9 cellular contexts compared by ENCODE assay signal in genomic region chr16:87854907-87855683, GRCh38. TPM values are rescaled to one million over a fixed set of nuclear protein-coding genes. Genes with fewer than 3 reads are reported as not detected.
A peak's percentile ranks its signal among the peaks of the same experiment; 100 is the strongest.
DNase-seq lines count a peak whose midpoint lies in the region; ATAC-seq, FAIRE-seq and TF ChIP-seq lines count a peak whose summit lies in the region.
"Had no signal": no experiment of that assay in that cellular context is flagged by ENCODE, and none has a peak within 500 bp of the region (broad histone marks: within the 10 kb centered on the region; RNA-seq: fewer than 3 reads in every experiment).

No MANE protein-coding gene starts in this region.

- intact Hi-C loops in CD14-positive monocyte (cut with micrococcal nuclease) (loop anchor here (5.0 to 10.0 kb wide), 3 partner anchors 52 to 150 kb away; no protein-coding TSS in a partner anchor), OCI-LY7 (cut with micrococcal nuclease; ENCODE audit: unreplicated experiment) (no loop called here), pancreas (cut with DNase I) (no loop called here)
- intact Hi-C loops in dendritic cell treated with granulocyte-macrophage colony-stimulating factor and Interleukin-4, amounts not matched to agents 40 ng/mL and 50 ng/mL, for 4 days (cut with micrococcal nuclease): loop anchor here (5.0 to 10.0 kb wide), 2 partner anchors 50 to 78 kb away; no protein-coding TSS in a partner anchor

- no peak overlapping the region for H2AFZ ChIP-seq in OCI-LY7 (ENCODE audit: low read length)

- H3K27ac ChIP-seq in OCI-LY7 (ENCODE audit: low read depth, low read length, poor library complexity, severe bottlenecking) (peak overlapping the region; percentile 85), pancreas (peak overlapping the region; percentile 31 to 78 (median 54))

- FAIRE-seq in pancreas (lab: Jason Lieb, UNC): no peak

- peaks cover 11 to 17% of the 10 kb centered on the region in 2 donors for H3K36me3 Mint-ChIP-seq in CD14-positive monocyte
- H3K36me3 Mint-ChIP-seq in dendritic cell treated with granulocyte-macrophage colony-stimulating factor and Interleukin-4, amounts not matched to agents 40 ng/mL and 50 ng/mL, for 4 days (ENCODE audit: low read depth): peaks cover 13% of the 10 kb centered on the region

- no peak for DNase-seq in CD14-positive monocyte (ENCODE audit: low spot score)
- no peak for DNase-seq in OCI-LY7 (ENCODE audit: low spot score)
- DNase-seq in pancreas: peak in 2 of 6 donors; percentile 45 to 73
- DNase-seq in GM13977 (ENCODE audit: low spot score): no peak
- no peak for DNase-seq in NCI-H524 (lab: John Stamatoyannopoulos, UW)
- DNase-seq: MM.1S had no signal

- H3K9me3 ChIP-seq in OCI-LY7 (ENCODE audit: low read length) (no peaks in the 10 kb centered on the region), pancreas (no peaks in the 10 kb centered on the region)

- WGBS in pancreas, 2 donors: 90% methylated on average over 22 of the region's 22 CpGs

- CTCF ChIA-PET in OCI-LY7 (lab: Charles Lee; ENCODE audit: unreplicated experiment): no interaction called here

- POLR2A ChIA-PET in OCI-LY7 (lab: Charles Lee): interaction anchor here (0.7 to 1.2 kb wide), 3 partner anchors 10 to 75 kb away, joined by 3 to 5 read pairs (median 3); no protein-coding TSS in a partner anchor

- H3K4me3 ChIP-seq in OCI-LY7 (ENCODE audit: low read depth, low read length, poor library complexity, severe bottlenecking) (peak overlapping the region; percentile 58), pancreas (no peak overlapping the region)

- H3K4me1 ChIP-seq in OCI-LY7 (ENCODE audit: insufficient read depth, low read length, poor library complexity, severe bottlenecking) (peaks cover 100% of the 10 kb centered on the region), pancreas (peaks cover 12 to 21% (median 19%) of the 10 kb centered on the region in 3 donors)

- no TSS peak for BruUV-seq in OCI-LY7 (replicated peaks; lab: Mats Ljungman, UMichigan)

- TF ChIP-seq CTCF in CD14-positive monocyte (IDR thresholded peaks at IDR 0.05): no peak
- TF ChIP-seq CTCF in OCI-LY7 (conservative IDR thresholded peaks at IDR 0.05; ENCODE audit: low read length): no peak
- TF ChIP-seq CTCF in pancreas (IDR thresholded peaks at IDR 0.05): no peak
- no peak for TF ChIP-seq CTCF in GM13977 (IDR thresholded peaks at IDR 0.05; ENCODE audit: extremely low read depth, insufficient read depth, missing control alignments)

- H3K27me3 ChIP-seq in pancreas: no peaks in the 10 kb centered on the region

- no peak for ATAC-seq in pancreas
- no peak for ATAC-seq in GM19463 (IDR thresholded peaks at IDR 0.05; ENCODE audit: unreplicated experiment)
- ATAC-seq in GM18870 (IDR thresholded peaks at IDR 0.05; ENCODE audit: unreplicated experiment): no peak

- H3K9me3 Mint-ChIP-seq in CD14-positive monocyte: peaks cover 0 to 2% (median 0%) of the 10 kb centered on the region in 7 donors
- no peaks in the 10 kb centered on the region for H3K9me3 Mint-ChIP-seq in dendritic cell treated with granulocyte-macrophage colony-stimulating factor and Interleukin-4, amounts not matched to agents 40 ng/mL and 50 ng/mL, for 4 days

- H3K36me3 ChIP-seq in OCI-LY7 (ENCODE audit: insufficient read depth, low read length): peaks cover 92% of the 10 kb centered on the region
- no peaks in the 10 kb centered on the region for H3K36me3 ChIP-seq in pancreas

- H4K20me1 ChIP-seq in OCI-LY7 (ENCODE audit: insufficient read depth, low read length): peaks cover 8% of the 10 kb centered on the region; the same call in 1 of the 2 replicates

- in situ Hi-C loops in GM13977 (cut with MboI; ENCODE audit: low pct_unique_long_range_greater_than_20kb, low sequenced_read_pairs, unreplicated experiment): no loop called here

- H3K27ac Mint-ChIP-seq in CD14-positive monocyte: peak overlapping the region in 5 of 7 donors; percentile 15 to 87 (median 35)
- H3K27ac Mint-ChIP-seq in dendritic cell treated with granulocyte-macrophage colony-stimulating factor and Interleukin-4, amounts not matched to agents 40 ng/mL and 50 ng/mL, for 4 days: peak overlapping the region; percentile 84

- H3K9me2 ChIP-seq in OCI-LY7 (ENCODE audit: insufficient read depth, low read length): no peaks in the 10 kb centered on the region

- H3K4me3 Mint-ChIP-seq in CD14-positive monocyte: no peak overlapping the region
- H3K4me3 Mint-ChIP-seq in dendritic cell treated with granulocyte-macrophage colony-stimulating factor and Interleukin-4, amounts not matched to agents 40 ng/mL and 50 ng/mL, for 4 days: no peak overlapping the region

- H3K79me2 ChIP-seq in OCI-LY7 (ENCODE audit: insufficient read depth, low read depth, low read length): peaks cover 93% of the 10 kb centered on the region

- peak overlapping the region; percentile 72 for H3K4me2 ChIP-seq in OCI-LY7 (ENCODE audit: low read length)

- H3K27me3 Mint-ChIP-seq in CD14-positive monocyte (ENCODE audit: low read depth in 3 of 3): peaks cover 1 to 4% (median 3%) of the 10 kb centered on the region in 3 donors
- peaks cover 10% of the 10 kb centered on the region for H3K27me3 Mint-ChIP-seq in dendritic cell treated with granulocyte-macrophage colony-stimulating factor and Interleukin-4, amounts not matched to agents 40 ng/mL and 50 ng/mL, for 4 days

- peaks cover 42% of the 10 kb centered on the region for H3K4me1 Mint-ChIP-seq in CD14-positive monocyte
- H3K4me1 Mint-ChIP-seq in dendritic cell treated with granulocyte-macrophage colony-stimulating factor and Interleukin-4, amounts not matched to agents 40 ng/mL and 50 ng/mL, for 4 days (ENCODE audit: low read depth): peaks cover 63% of the 10 kb centered on the region

RNA-seq across cellular contexts. Expression of gene SLC7A5, which starts 14.2 kb away (rescaled TPM):
- 1 to 10 TPM in 1 of 2 donors, under 1 TPM in 1; 0.40 to 1.1 TPM for polyA plus RNA-seq in CD14-positive monocyte
- 99.3 and 140 TPM in 2 replicates for total RNA-seq in OCI-LY7 (2014; rRNA removed; shearing (Covaris generic))
- 258 and 283 TPM in 2 replicates for total RNA-seq in OCI-LY7 (2022)
- 10 to 100 TPM in 1 of 6 donors, 1 to 10 TPM in 5; 1.1 to 54.7 (median 3.5) TPM for total RNA-seq in pancreas
- 1 to 10 TPM; 4.2 to 7.7 TPM for polyA plus RNA-seq in pancreas

Comparison
In these comparisons a context has a peak if more than half of its experiments do, and no peak if none do; other contexts are left out.
1. intact Hi-C loops: an anchor here in CD14-positive monocyte (5.0 to 10.0 kb wide) and dendritic cell treated with granulocyte-macrophage colony-stimulating factor and Interleukin-4, amounts not matched to agents 40 ng/mL and 50 ng/mL, for 4 days (5.0 to 10.0 kb wide); none called in OCI-LY7 and pancreas.